In genomic region chr4:87838207-87838606, GRCh38 we compare ENCODE assay signal across 9 cellular contexts. TPM values are rescaled to one million over a fixed set of nuclear protein-coding genes. Genes with fewer than 3 reads are reported as not detected.
DNase-seq lines count a peak whose midpoint lies in the region; ATAC-seq and TF ChIP-seq lines count a peak whose summit lies in the region.
"Had no signal": no experiment of that assay in that cellular context is flagged by ENCODE, and none has a peak within 500 bp of the region (broad histone marks: within the 10 kb centered on the region; RNA-seq: fewer than 3 reads in every experiment).

No MANE protein-coding gene starts in this region.

- H3K4me1 ChIP-seq in Karpas-422 (ENCODE audit: low read length) = no peaks in the 10 kb centered on the region
- peaks cover 0 to 2% of the 10 kb centered on the region in 2 donors for H3K4me1 ChIP-seq in ascending aorta
- H3K4me1 ChIP-seq: parathyroid adenoma had no signal

- no peak overlapping the region for H3K4me3 Mint-ChIP-seq in activated CD8-positive, alpha-beta T cell treated with anti-CD3 and anti-CD28 coated beads for 36 hours

- intact Hi-C loops in ascending aorta (cut with DNase I) = loop anchor here (2.0 to 5.0 kb wide), 2 partner anchors 216 to 295 kb away; no protein-coding TSS in a partner anchor
- intact Hi-C loops in activated CD8-positive, alpha-beta T cell treated with anti-CD3 and anti-CD28 coated beads for 36 hours (cut with micrococcal nuclease) = no loop called here
- intact Hi-C loops in posterior vena cava (cut with DNase I) = loop anchor here in 1 of 2 donors (5.0 kb wide), 1 partner anchor 291 kb away; no protein-coding TSS in a partner anchor

- H3K4me3 ChIP-seq in Karpas-422 (ENCODE audit: low read length) (no peak overlapping the region), ascending aorta (no peak overlapping the region), kidney epithelial cell (ENCODE audit: low read depth, low read length) (no peak overlapping the region)

- no peak overlapping the region for H3K27ac Mint-ChIP-seq in activated CD8-positive, alpha-beta T cell treated with anti-CD3 and anti-CD28 coated beads for 36 hours

- H3K9me2 ChIP-seq in Karpas-422 (replicated peaks; ENCODE audit: insufficient read depth, low read length) = no peaks in the 10 kb centered on the region

- POLR2A ChIA-PET in activated CD8-positive, alpha-beta T cell treated with anti-CD3 and anti-CD28 coated beads for 36 hours (lab: Charles Lee) = interaction anchor here (0.7 kb wide), 1 partner anchor 155 kb away, joined by 3 read pairs; no protein-coding TSS in a partner anchor

- CTCF ChIA-PET in activated CD8-positive, alpha-beta T cell treated with anti-CD3 and anti-CD28 coated beads for 36 hours (lab: Charles Lee) = interaction anchor here (0.9 to 4.3 kb wide), 5 partner anchors 11 to 158 kb away, joined by 3 to 35 read pairs (median 6); no protein-coding TSS in a partner anchor

- no peaks in the 10 kb centered on the region for H3K79me2 ChIP-seq in Karpas-422 (ENCODE audit: low read length)
- H3K79me2 ChIP-seq: parathyroid adenoma had no signal

- no peak for ATAC-seq in activated CD8-positive, alpha-beta T cell treated with anti-CD3 and anti-CD28 coated beads for 36 hours
- ATAC-seq in GM18517 (IDR thresholded peaks at IDR 0.05; ENCODE audit: unreplicated experiment) = no peak

- H3K27me3 Mint-ChIP-seq in activated CD8-positive, alpha-beta T cell treated with anti-CD3 and anti-CD28 coated beads for 36 hours = peaks cover 17% of the 10 kb centered on the region

- peak; percentile 50 for DNase-seq in D341Med (ENCODE audit: low spot score)
- peak; percentile 64 for DNase-seq in Karpas-422
- DNase-seq in ascending aorta (ENCODE audit: low spot score in 2 of 2) = no peak
- DNase-seq in kidney epithelial cell (ENCODE audit: low read depth) = no peak
- no peak for DNase-seq in activated CD8-positive, alpha-beta T cell treated with anti-CD3 and anti-CD28 coated beads for 36 hours
- DNase-seq in posterior vena cava (ENCODE audit: low spot score) = no peak
- DNase-seq in activated CD8-positive, alpha-beta memory T cell treated with anti-CD3 and anti-CD28 coated beads, Interleukin-2, amount 50 U/mL, for 4 hours = no peak

- H3K27ac ChIP-seq in Karpas-422 (ENCODE audit: low read length) (no peak overlapping the region), ascending aorta (no peak overlapping the region)
- H3K27ac ChIP-seq: parathyroid adenoma had no signal

- H3K9me3 ChIP-seq in Karpas-422 (ENCODE audit: low read length) (no peaks in the 10 kb centered on the region), ascending aorta (no peaks in the 10 kb centered on the region)

- no peaks in the 10 kb centered on the region for H4K20me1 ChIP-seq in Karpas-422 (ENCODE audit: insufficient read depth, low read depth, low read length)

- H3K36me3 Mint-ChIP-seq in activated CD8-positive, alpha-beta T cell treated with anti-CD3 and anti-CD28 coated beads for 36 hours (ENCODE audit: low read depth) = no peaks in the 10 kb centered on the region

- no peaks in the 10 kb centered on the region for H3K9me3 Mint-ChIP-seq in activated CD8-positive, alpha-beta T cell treated with anti-CD3 and anti-CD28 coated beads for 36 hours

- no peak overlapping the region for H2AFZ ChIP-seq in Karpas-422 (ENCODE audit: low read length)
- H2AFZ ChIP-seq: parathyroid adenoma had no signal

- H3K4me2 ChIP-seq in Karpas-422 (ENCODE audit: low read depth, low read length, poor library complexity, severe bottlenecking) = no peak overlapping the region

- H3K36me3 ChIP-seq in Karpas-422 (ENCODE audit: insufficient read depth, low read length) (no peaks in the 10 kb centered on the region), ascending aorta (no peaks in the 10 kb centered on the region), kidney epithelial cell (ENCODE audit: control insufficient read depth, insufficient read depth, low read length) (no peaks in the 10 kb centered on the region)

- H3K27me3 ChIP-seq in Karpas-422 (ENCODE audit: low read length) (no peaks in the 10 kb centered on the region), ascending aorta (no peaks in the 10 kb centered on the region), kidney epithelial cell (ENCODE audit: control insufficient read depth, insufficient read depth, low read length) (no peaks in the 10 kb centered on the region)

- peak; percentile 13 to 28 (median 15) for TF ChIP-seq CTCF in ascending aorta (IDR thresholded peaks at IDR 0.05)
- TF ChIP-seq CTCF in kidney epithelial cell (IDR thresholded peaks at IDR 0.05; ENCODE audit: insufficient read depth, low read length, poor library complexity, severe bottlenecking) = peak; percentile 19
- no peak for TF ChIP-seq CTCF in activated CD8-positive, alpha-beta T cell treated with anti-CD3 and anti-CD28 coated beads for 36 hours (IDR thresholded peaks at IDR 0.05)

- H3K9ac ChIP-seq in Karpas-422 (ENCODE audit: low read length) = no peak overlapping the region
- H3K9ac ChIP-seq: parathyroid adenoma had no signal

- H3K4me1 Mint-ChIP-seq in activated CD8-positive, alpha-beta T cell treated with anti-CD3 and anti-CD28 coated beads for 36 hours (ENCODE audit: low read depth) = no peaks in the 10 kb centered on the region

RNA-seq across cellular contexts. Expression of gene MEPE, which starts 5.4 kb away (rescaled TPM):
- total RNA-seq in Karpas-422 (2014; rRNA removed; shearing (Covaris generic); ENCODE audit: low replicate concordance) = not detected in 2 replicates
- total RNA-seq in ascending aorta (not detected), kidney epithelial cell (not detected in 2 replicates), posterior vena cava (not detected)
- total RNA-seq in activated CD8-positive, alpha-beta T cell treated with anti-CD3 and anti-CD28 coated beads for 36 hours = not detected

RNA-seq across cellular contexts. Expression of gene IBSP, which starts 38.9 kb away (rescaled TPM):
- not detected in 2 replicates for total RNA-seq in Karpas-422 (2014; rRNA removed; shearing (Covaris generic); ENCODE audit: low replicate concordance)
- not detected for total RNA-seq in ascending aorta
- not detected in 2 replicates for total RNA-seq in kidney epithelial cell
- not detected for total RNA-seq in activated CD8-positive, alpha-beta T cell treated with anti-CD3 and anti-CD28 coated beads for 36 hours
- not detected for total RNA-seq in posterior vena cava

Comparison
In these comparisons a context has a peak if more than half of its experiments do, and no peak if none do; other contexts are left out.
1. DNase-seq: peak in D341Med (single experiment) and Karpas-422 (single experiment); none in ascending aorta (0 of 2), kidney epithelial cell (single experiment), activated CD8-positive, alpha-beta T cell treated with anti-CD3 and anti-CD28 coated beads for 36 hours (single experiment), posterior vena cava (single experiment) and activated CD8-positive, alpha-beta memory T cell treated with anti-CD3 and anti-CD28 coated beads, Interleukin-2, amount 50 U/mL, for 4 hours (single experiment).